Comparison of ENCODE assay signal across 2 cellular contexts in genomic region chr22:20270190-20271113, GRCh38.
TF ChIP-seq lines count a peak whose summit lies in the region.

No MANE protein-coding gene starts in this region.

TF ChIP-seq in K562, 482 proteins besides CTCF, POLR2A, EP300 and RAD21 (continues in another document):
- 0 out of 2 replicates have a peak, but pooled peaks have one; percentile 73 for TF ChIP-seq ZNF511 (CRISPR knock-in tag; IDR thresholded peaks at IDR 0.05)
- TF ChIP-seq HMGN3 (IDR thresholded peaks at IDR 0.05; ENCODE audit: borderline replicate concordance, extremely low read depth, insufficient read length, low read depth, low read length): peak; percentile 39
- TF ChIP-seq PURB (CRISPR knock-in tag; IDR thresholded peaks at IDR 0.05; ENCODE audit: low read depth): peak; percentile 40; the same call in 1 of the 2 replicates
- peak; percentile 4; the same call in 1 of the 2 replicates for TF ChIP-seq PHF8 (IDR thresholded peaks at IDR 0.05; ENCODE audit: borderline replicate concordance, low read length)
- peak in 1 of 2 experiments; percentile 32; a peak in 2 of 4 replicates for TF ChIP-seq NRF1 (conservative IDR thresholded peaks at IDR 0.05 in 1 of 2, IDR thresholded peaks at IDR 0.05 in 1 of 2)
- TF ChIP-seq ZBTB2 (IDR thresholded peaks at IDR 0.05): peak; percentile 31; the same call in 1 of the 2 replicates
- 0 out of 2 replicates have a peak, but pooled peaks have one; percentile 4 for TF ChIP-seq RHOXF2B (CRISPR knock-in tag; conservative IDR thresholded peaks at IDR 0.05)
- TF ChIP-seq ZBTB11 (CRISPR knock-in tag; IDR thresholded peaks at IDR 0.05): peak in 1 of 3 experiments; percentile 19; a peak in 1 of 6 replicates
- 0 out of 2 replicates have a peak, but pooled peaks have one; percentile 41 for TF ChIP-seq RBM14 (IDR thresholded peaks at IDR 0.05; ENCODE audit: borderline replicate concordance, insufficient read depth, low read depth, low read length)
- TF ChIP-seq ETS1 (conservative IDR thresholded peaks at IDR 0.05; ENCODE audit: control insufficient read depth, low read depth, low read length): 0 out of 2 replicates have a peak, but pooled peaks have one; percentile 39
- peak; percentile 36 for TF ChIP-seq MAX (CRISPR knock-in tag; IDR thresholded peaks at IDR 0.05)
- peak; percentile 81; the same call in 1 of the 2 replicates for TF ChIP-seq E2F4 (CRISPR knock-in tag; IDR thresholded peaks at IDR 0.05; ENCODE audit: low read depth)
- TF ChIP-seq MAZ (CRISPR knock-in tag; conservative IDR thresholded peaks at IDR 0.05 in 1 of 2, IDR thresholded peaks at IDR 0.05 in 1 of 2): peak in 1 of 2 experiments; percentile 22; a peak in 1 of 4 replicates
- 0 out of 2 replicates have a peak, but pooled peaks have one; percentile 17 for TF ChIP-seq NR3C1 (CRISPR knock-in tag; IDR thresholded peaks at IDR 0.05)
- TF ChIP-seq MIER1 (IDR thresholded peaks at IDR 0.05; ENCODE audit: low read depth): peak; percentile 93
- TF ChIP-seq HDAC1 (IDR thresholded peaks at IDR 0.05): peak in 1 of 2 experiments; percentile 40; a peak in 1 of 4 replicates
- peak; percentile 68 for TF ChIP-seq ZFX (CRISPR knock-in tag; IDR thresholded peaks at IDR 0.05)
- 0 out of 2 replicates have a peak, but pooled peaks have one; percentile 4 for TF ChIP-seq USF2 (CRISPR knock-in tag; IDR thresholded peaks at IDR 0.05)

TF ChIP-seq in HepG2, 621 proteins besides CTCF, POLR2A, EP300 and RAD21:
- peak in 1 of 2 experiments; percentile 68; a peak in 2 of 4 replicates for TF ChIP-seq ATF4 (CRISPR knock-in tag; IDR thresholded peaks at IDR 0.05)
- TF ChIP-seq REST (IDR thresholded peaks at IDR 0.05; ENCODE audit: borderline replicate concordance in 1 of 2, low read depth in 1 of 2, low read length in 2 of 2): peak; percentile 38 to 77
